In the genomic region with DNA sequence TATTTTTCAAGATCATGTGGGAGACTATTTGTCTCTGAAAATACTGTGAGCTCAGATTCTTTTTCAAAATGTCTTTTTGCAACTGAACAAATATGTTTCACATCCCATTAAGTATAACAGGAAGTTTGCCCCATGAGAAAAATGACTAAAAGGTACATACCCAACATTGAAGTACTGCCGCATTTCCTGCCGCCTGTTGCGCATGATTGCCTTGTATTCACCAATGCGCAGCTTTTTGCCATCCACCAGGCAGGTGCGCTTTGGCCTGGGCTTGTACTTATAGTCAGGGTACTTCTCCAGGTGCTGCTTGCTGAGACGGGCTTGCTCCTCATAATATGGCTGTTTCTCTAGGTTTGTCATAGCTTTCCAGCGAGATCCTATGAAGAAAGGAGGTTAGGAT, we compare ENCODE assay signal across 13 cellular contexts.
A peak's percentile ranks its signal among the peaks of the same experiment; 100 is the strongest.
DNase-seq lines count a peak whose midpoint lies in the region; ATAC-seq and TF ChIP-seq lines count a peak whose summit lies in the region.
"Had no signal": no experiment of that assay in that cellular context is flagged by ENCODE, and none has a peak within 500 bp of the region (broad histone marks: within the 10 kb centered on the region; RNA-seq: fewer than 3 reads in every experiment).

No MANE protein-coding gene starts in this region.

- H3K4me2 ChIP-seq in BLaER1 (peak overlapping the region; percentile 57), mesendoderm (ENCODE audit: low read length) (no peak overlapping the region)

- no peaks in the 10 kb centered on the region for H4K20me1 ChIP-seq in BLaER1

- DNase-seq in NCI-H2029 treated with DMSO at 0.1 percent for 48 hours (lab: John Stamatoyannopoulos, UW) (peak; percentile 68), SKM-1 treated with dmso at 0.1 percent for 144 hours (lab: John Stamatoyannopoulos, UW; ENCODE audit: unreplicated experiment) (no peak), left ventricle myocardium inferior (no peak), NCI-H524 (lab: John Stamatoyannopoulos, UW) (no peak), mesendoderm (no peak)
- DNase-seq: ACHN; activated CD8-positive, alpha-beta memory T cell treated with anti-CD3 and anti-CD28 coated beads, Interleukin-2, amount 50 U/mL, for 4 hours; effector CD8-positive, alpha-beta T cell had no signal

- no peak overlapping the region for H2BK15ac ChIP-seq in mesendoderm (replicated peaks; ENCODE audit: low read depth)

- ATAC-seq in GM19324 (IDR thresholded peaks at IDR 0.05; ENCODE audit: low FRiP score, unreplicated experiment) (peak; percentile 98), HG02852 (IDR thresholded peaks at IDR 0.05; ENCODE audit: unreplicated experiment) (peak; percentile 80)
- ATAC-seq: Panc1 had no signal

- no peak overlapping the region for H3K56ac ChIP-seq in mesendoderm (ENCODE audit: low read length)

- H3K4me1 ChIP-seq in BLaER1 (peaks cover 43% of the 10 kb centered on the region), left ventricle myocardium inferior (no peaks in the 10 kb centered on the region), mesendoderm (ENCODE audit: control insufficient read depth, low read depth, low read length) (no peaks in the 10 kb centered on the region)

- H3K4ac ChIP-seq in mesendoderm (ENCODE audit: low read depth, low read length), result no peak overlapping the region

- no peak overlapping the region for H2BK5ac ChIP-seq in mesendoderm (ENCODE audit: low read length)

- no peak overlapping the region for H2BK120ac ChIP-seq in mesendoderm (ENCODE audit: low read depth, low read length)

- no CpG with 5 or more reads among the region's 7 CpGs for WGBS in mesendoderm (ENCODE audit: extremely low coverage, insufficient coverage, low lambda C conversion rate)

- H3K27ac ChIP-seq in BLaER1, result no peak overlapping the region
- no peak overlapping the region for H3K27ac ChIP-seq in left ventricle myocardium inferior (replicated peaks)
- H3K27ac ChIP-seq in mesendoderm (ENCODE audit: low read depth, low read length), result no peak overlapping the region
- H3K27ac ChIP-seq: HL-60 had no signal

- H4K5ac ChIP-seq in mesendoderm (ENCODE audit: low read length), result no peak overlapping the region

- H3K4me3 ChIP-seq in BLaER1 (no peak overlapping the region), left ventricle myocardium inferior (no peak overlapping the region), mesendoderm (ENCODE audit: low read length) (no peak overlapping the region)

- no peak overlapping the region for H3K23ac ChIP-seq in mesendoderm (ENCODE audit: low read length)

- no peaks in the 10 kb centered on the region for H3K9me3 ChIP-seq in BLaER1
- H3K9me3 ChIP-seq in left ventricle myocardium inferior (replicated peaks), result no peaks in the 10 kb centered on the region

- H3K18ac ChIP-seq in mesendoderm (ENCODE audit: low read length), result no peak overlapping the region

- H3K36me3 ChIP-seq in BLaER1, result no peaks in the 10 kb centered on the region
- no peaks in the 10 kb centered on the region for H3K36me3 ChIP-seq in left ventricle myocardium inferior
- no peaks in the 10 kb centered on the region for H3K36me3 ChIP-seq in mesendoderm (ENCODE audit: control insufficient read depth, insufficient read depth, low read length)

- no peaks in the 10 kb centered on the region for H3K79me1 ChIP-seq in mesendoderm (ENCODE audit: low read length)

- TF ChIP-seq CTCF in left ventricle myocardium inferior (IDR thresholded peaks at IDR 0.05; ENCODE audit: borderline replicate concordance), result no peak

- H2AK5ac ChIP-seq in mesendoderm (ENCODE audit: low read length), result no peak overlapping the region

- no peak overlapping the region for H3K9ac ChIP-seq in BLaER1
- no peak overlapping the region for H3K9ac ChIP-seq in mesendoderm (ENCODE audit: low read length)

- intact Hi-C loops in left ventricle myocardium inferior (cut with micrococcal nuclease), result no loop called here

- H3K79me2 ChIP-seq in mesendoderm (ENCODE audit: control insufficient read depth, insufficient read depth, low read length), result no peaks in the 10 kb centered on the region

- H3K27me3 ChIP-seq in BLaER1 (no peaks in the 10 kb centered on the region), left ventricle myocardium inferior (ENCODE audit: low read depth) (no peaks in the 10 kb centered on the region), mesendoderm (ENCODE audit: insufficient read depth, low read length, poor library complexity) (no peaks in the 10 kb centered on the region)

- H4K8ac ChIP-seq in mesendoderm (ENCODE audit: low read depth, low read length), result no peak overlapping the region
